16 cellular contexts compared by ENCODE assay signal in genomic region chr14:65813760-65814387, GRCh38.
DNase-seq lines count a peak whose midpoint lies in the region; ATAC-seq, FAIRE-seq and TF ChIP-seq lines count a peak whose summit lies in the region.
"Had no signal": no experiment of that assay in that cellular context is flagged by ENCODE, and none has a peak within 500 bp of the region (broad histone marks: within the 10 kb centered on the region; RNA-seq: fewer than 3 reads in every experiment).

No MANE protein-coding gene starts in this region.

- H3K23me2 ChIP-seq in H1 (ENCODE audit: low read depth, low read length) = peaks cover 17% of the 10 kb centered on the region

- no peaks in the 10 kb centered on the region for H3K4me1 Mint-ChIP-seq in activated naive CD8-positive, alpha-beta T cell treated with anti-CD3 and anti-CD28 coated beads, Interleukin-2, amount 10 ng/mL, durations not matched to agents 7 days and 5 days
- no peaks in the 10 kb centered on the region for H3K4me1 Mint-ChIP-seq in activated naive CD8-positive, alpha-beta T cell treated with anti-CD3 and anti-CD28 coated beads for 36 hours

- H3K36me3 Mint-ChIP-seq in activated naive CD8-positive, alpha-beta T cell treated with anti-CD3 and anti-CD28 coated beads, Interleukin-2, amount 10 ng/mL, durations not matched to agents 7 days and 5 days = peaks cover 2% of the 10 kb centered on the region
- H3K36me3 Mint-ChIP-seq in activated naive CD8-positive, alpha-beta T cell treated with anti-CD3 and anti-CD28 coated beads for 36 hours = no peaks in the 10 kb centered on the region

- no peak overlapping the region for H3K14ac ChIP-seq in H1 (ENCODE audit: insufficient read length)

- H2AFZ ChIP-seq in H1 (ENCODE audit: low read length) = no peak overlapping the region

- no peak for TF ChIP-seq CTCF in H1 (IDR thresholded peaks at IDR 0.05; ENCODE audit: control extremely low read depth in 1 of 3, insufficient read depth in 1 of 3, low read depth in 1 of 3, low read length in 3 of 3)

- peaks cover 0 to 9% of the 10 kb centered on the region in 2 experiments for H4K20me1 ChIP-seq in H1 (replicated peaks in 1 of 2; ENCODE audit: control insufficient read depth in 1 of 2, insufficient read depth in 2 of 2, low read length in 2 of 2)
- H4K20me1 ChIP-seq: BLaER1 treated with 17β-estradiol and CSF1 and Interleukin-3, amounts not matched to agents 10 nM and 100 nM had no signal

- POLR2A ChIA-PET in activated naive CD8-positive, alpha-beta T cell treated with anti-CD3 and anti-CD28 coated beads, Interleukin-2, amount 10 ng/mL, durations not matched to agents 7 days and 5 days (lab: Charles Lee) = no interaction called here
- POLR2A ChIA-PET in H1 (lab: Charles Lee; ENCODE audit: partially characterized antibody) = interaction anchor here (1.2 kb wide), 1 partner anchor 11 kb away, joined by 4 read pairs; no protein-coding TSS in a partner anchor

- H3K4me3 ChIP-seq in H1 (ENCODE audit: extremely low read depth in 1 of 4, insufficient read depth in 2 of 4, low read depth in 3 of 4, low read length in 4 of 4) (peak overlapping the region in 1 of 4 experiments; percentile 16; a peak in 1 of 8 replicates), mesendoderm (ENCODE audit: low read length) (no peak overlapping the region)
- H3K4me3 ChIP-seq: BLaER1 treated with 17β-estradiol and CSF1 and Interleukin-3, amounts not matched to agents 10 nM and 100 nM; GM12878; K562 had no signal

- H2BK120ac ChIP-seq in H1 (replicated peaks; ENCODE audit: low read depth, low read length) = no peak overlapping the region
- H2BK120ac ChIP-seq in mesendoderm (ENCODE audit: low read depth, low read length) = peak overlapping the region; percentile 56

- no peak overlapping the region for H2BK12ac ChIP-seq in H1 (ENCODE audit: low read depth, low read length)

- H3K56ac ChIP-seq in H1 (replicated peaks; ENCODE audit: insufficient read length, low read depth, low read length) = no peak overlapping the region
- H3K56ac ChIP-seq in mesendoderm (ENCODE audit: low read length) = peak overlapping the region; percentile 71

- H3K9ac ChIP-seq in H1 (replicated peaks in 1 of 4; ENCODE audit: extremely low read depth in 1 of 4, low read depth in 3 of 4, low read length in 3 of 4) = no peak overlapping the region
- H3K9ac ChIP-seq in mesendoderm (ENCODE audit: low read length) = no peak overlapping the region
- H3K9ac ChIP-seq: BLaER1 treated with 17β-estradiol and CSF1 and Interleukin-3, amounts not matched to agents 10 nM and 100 nM had no signal

- 17% methylated on average over 3 of the region's 3 CpGs; no CpG with 5 or more reads in 1 of the 2 experiments for WGBS in H1 (ENCODE audit: extremely low coverage in 1 of 2, insufficient coverage in 1 of 2, insufficient read length in 1 of 2, insufficient replicate concordance in 2 of 2, low coverage in 1 of 2, low lambda C conversion rate in 2 of 2, missing lambda C conversion rate in 1 of 2), 2 experiments
- WGBS in mesendoderm (ENCODE audit: extremely low coverage, insufficient coverage, low lambda C conversion rate) = no CpG with 5 or more reads among the region's 3 CpGs

- H2BK5ac ChIP-seq in H1 (ENCODE audit: low read depth, low read length) (peak overlapping the region; percentile 66; the same call in 1 of the 2 replicates), mesendoderm (ENCODE audit: low read length) (peak overlapping the region; percentile 91)

- H4K5ac ChIP-seq in H1 (ENCODE audit: insufficient read length, low read depth, low read length) = no peak overlapping the region
- no peak overlapping the region for H4K5ac ChIP-seq in mesendoderm (ENCODE audit: low read length)

- no peak for TF ChIP-seq RAD21 in H1 (IDR thresholded peaks at IDR 0.05 in 1 of 2, conservative IDR thresholded peaks at IDR 0.05 in 1 of 2; ENCODE audit: low read depth in 2 of 2, low read length in 2 of 2)

- no peak overlapping the region for H3K23ac ChIP-seq in H1 (ENCODE audit: insufficient read length)
- H3K23ac ChIP-seq in mesendoderm (ENCODE audit: low read length) = no peak overlapping the region

- H4K8ac ChIP-seq in H1 (ENCODE audit: extremely low read depth, insufficient read depth, low read length) (no peak overlapping the region), mesendoderm (ENCODE audit: low read depth, low read length) (peak overlapping the region; percentile 66)

- peak; percentile 79 for FAIRE-seq in H1 (lab: Jason Lieb, UNC)
- FAIRE-seq in GM12892 (lab: Jason Lieb, UNC) = no peak
- FAIRE-seq: GM12878, K562 had no signal

- no peak for TF ChIP-seq EP300 in H1 (IDR thresholded peaks at IDR 0.05; ENCODE audit: borderline replicate concordance in 1 of 2, low read depth in 2 of 2, low read length in 2 of 2)

- no peak overlapping the region for H4K91ac ChIP-seq in H1 (replicated peaks; ENCODE audit: insufficient read length, low read length)

- H3K4me2 ChIP-seq in H1 (ENCODE audit: insufficient read depth in 1 of 2, low read depth in 2 of 2, low read length in 2 of 2) (peak overlapping the region in 1 of 2 experiments; percentile 32), mesendoderm (ENCODE audit: low read length) (no peak overlapping the region)
- H3K4me2 ChIP-seq: BLaER1 treated with 17β-estradiol and CSF1 and Interleukin-3, amounts not matched to agents 10 nM and 100 nM had no signal

- CTCF ChIA-PET in H1 (lab: Charles Lee; ENCODE audit: partially characterized antibody) = interaction anchor here (0.9 to 6.7 kb wide), 3 partner anchors 10 to 147 kb away, joined by 3 to 43 read pairs (median 4); no protein-coding TSS in a partner anchor

- H3K4ac ChIP-seq in H1 (replicated peaks; ENCODE audit: insufficient read length, low read depth, low read length) (no peak overlapping the region), mesendoderm (ENCODE audit: low read depth, low read length) (no peak overlapping the region)

- H3K4me1 ChIP-seq in H1 (replicated peaks in 1 of 4; ENCODE audit: control insufficient read depth in 3 of 4, insufficient read depth in 4 of 4, low read length in 3 of 4) (peaks cover 0 to 5% (median 3%) of the 10 kb centered on the region in 4 experiments; a peak in 3 of 7 replicates), mesendoderm (ENCODE audit: control insufficient read depth, low read depth, low read length) (no peaks in the 10 kb centered on the region)
- H3K4me1 ChIP-seq: BLaER1 treated with 17β-estradiol and CSF1 and Interleukin-3, amounts not matched to agents 10 nM and 100 nM had no signal

- H3K79me2 ChIP-seq in H1 (ENCODE audit: control insufficient read depth in 1 of 2, insufficient read depth in 2 of 2, low read length in 2 of 2) = no peaks in the 10 kb centered on the region; a peak in 1 of 4 replicates
- no peaks in the 10 kb centered on the region for H3K79me2 ChIP-seq in mesendoderm (ENCODE audit: control insufficient read depth, insufficient read depth, low read length)

- TF ChIP-seq POLR2A in H1 (IDR thresholded peaks at IDR 0.05; ENCODE audit: control extremely low read depth in 1 of 2, low read depth in 2 of 2, low read length in 2 of 2) (no peak), GM12892 (IDR thresholded peaks at IDR 0.05; ENCODE audit: low read depth, low read length) (no peak)

- H3K27me3 Mint-ChIP-seq in activated naive CD8-positive, alpha-beta T cell treated with anti-CD3 and anti-CD28 coated beads, Interleukin-2, amount 10 ng/mL, durations not matched to agents 7 days and 5 days = no peaks in the 10 kb centered on the region
- H3K27me3 Mint-ChIP-seq in activated naive CD8-positive, alpha-beta T cell treated with anti-CD3 and anti-CD28 coated beads for 36 hours = no peaks in the 10 kb centered on the region

- H3K4me3 Mint-ChIP-seq in activated naive CD8-positive, alpha-beta T cell treated with anti-CD3 and anti-CD28 coated beads, Interleukin-2, amount 10 ng/mL, durations not matched to agents 7 days and 5 days = no peak overlapping the region
- H3K4me3 Mint-ChIP-seq in activated naive CD8-positive, alpha-beta T cell treated with anti-CD3 and anti-CD28 coated beads for 36 hours = no peak overlapping the region

- H3K27me3 ChIP-seq in H1 (replicated peaks in 1 of 4; ENCODE audit: control insufficient read depth in 3 of 4, extremely low read depth in 1 of 4, insufficient read depth in 3 of 4, low read length in 3 of 4) = no peaks in the 10 kb centered on the region
- H3K27me3 ChIP-seq in mesendoderm (ENCODE audit: insufficient read depth, low read length, poor library complexity) = no peaks in the 10 kb centered on the region
- H3K27me3 ChIP-seq: BLaER1 treated with 17β-estradiol and CSF1 and Interleukin-3, amounts not matched to agents 10 nM and 100 nM had no signal

- H3K18ac ChIP-seq in H1 (ENCODE audit: extremely low read depth, low read length) = no peak overlapping the region
- peak overlapping the region; percentile 46 for H3K18ac ChIP-seq in mesendoderm (ENCODE audit: low read length)

- peaks cover 5% of the 10 kb centered on the region; the same call in 1 of the 2 replicates for H3K79me1 ChIP-seq in H1 (ENCODE audit: low read depth, low read length)
- no peaks in the 10 kb centered on the region for H3K79me1 ChIP-seq in mesendoderm (ENCODE audit: low read length)

- peak overlapping the region; percentile 51; the same call in 1 of the 2 replicates for H2BK20ac ChIP-seq in H1 (ENCODE audit: low read length)

- no peak overlapping the region for H2BK15ac ChIP-seq in H1 (ENCODE audit: low read length)
- no peak overlapping the region for H2BK15ac ChIP-seq in mesendoderm (replicated peaks; ENCODE audit: low read depth)

- H2AK5ac ChIP-seq in H1 (ENCODE audit: low read depth, low read length) (no peak overlapping the region), mesendoderm (ENCODE audit: low read length) (no peak overlapping the region)

- peak overlapping the region; percentile 14 for H3K27ac Mint-ChIP-seq in activated naive CD8-positive, alpha-beta T cell treated with anti-CD3 and anti-CD28 coated beads, Interleukin-2, amount 10 ng/mL, durations not matched to agents 7 days and 5 days
- no peak overlapping the region for H3K27ac Mint-ChIP-seq in activated naive CD8-positive, alpha-beta T cell treated with anti-CD3 and anti-CD28 coated beads for 36 hours

- 0 out of 2 replicates have a peak overlapping the region, but pooled peaks have one; percentile 45 for H3K27ac ChIP-seq in H1 (ENCODE audit: low read depth, low read length)
- H3K27ac ChIP-seq in mesendoderm (ENCODE audit: low read depth, low read length) = peak overlapping the region; percentile 83
- H3K27ac ChIP-seq: BLaER1 treated with 17β-estradiol and CSF1 and Interleukin-3, amounts not matched to agents 10 nM and 100 nM had no signal

- H3K36me3 ChIP-seq in H1 (ENCODE audit: control insufficient read depth in 2 of 4, insufficient read depth in 4 of 4, low read length in 3 of 4) (no peaks in the 10 kb centered on the region; a peak in 1 of 8 replicates), mesendoderm (ENCODE audit: control insufficient read depth, insufficient read depth, low read length) (no peaks in the 10 kb centered on the region)
- H3K36me3 ChIP-seq: BLaER1 treated with 17β-estradiol and CSF1 and Interleukin-3, amounts not matched to agents 10 nM and 100 nM had no signal

- no peak for DNase-seq in activated naive CD8-positive, alpha-beta T cell treated with anti-CD3 and anti-CD28 coated beads, Interleukin-2, amount 10 ng/mL, durations not matched to agents 7 days and 5 days
- DNase-seq in activated naive CD8-positive, alpha-beta T cell treated with anti-CD3 and anti-CD28 coated beads for 36 hours = no peak
- DNase-seq in H1 (ENCODE audit: low read depth in 1 of 2, low spot score in 2 of 2) (peak in 1 of 2 experiments; percentile 50), mesendoderm (peak; percentile 85), left lobe of liver (ENCODE audit: low spot score) (no peak), GM12892 (ENCODE audit: insufficient read length) (no peak), left ventricle myocardium superior (no peak)
- DNase-seq in stimulated activated CD4-positive, alpha-beta T cell treated with anti-CD3 and anti-CD28 coated beads, Interleukin-2, amount 100 ng/mL, for 48 hours = no peak
- DNase-seq: NCI-H1048, NCI-H1694, NCI-H510A treated with DMSO at 0.1 percent for 48 hours, SIG-M5 had no signal

- no peak for ATAC-seq in activated naive CD8-positive, alpha-beta T cell treated with anti-CD3 and anti-CD28 coated beads, Interleukin-2, amount 10 ng/mL, durations not matched to agents 7 days and 5 days (ENCODE audit: low read depth)
- ATAC-seq in left lobe of liver = no peak
- no peak for ATAC-seq in left ventricle myocardium superior
- ATAC-seq: GM12878, HCT116, K562 had no signal

- intact Hi-C loops in left ventricle myocardium superior (cut with micrococcal nuclease) = no loop called here

- H3K9me3 Mint-ChIP-seq in activated naive CD8-positive, alpha-beta T cell treated with anti-CD3 and anti-CD28 coated beads, Interleukin-2, amount 10 ng/mL, durations not matched to agents 7 days and 5 days = peaks cover 2% of the 10 kb centered on the region
- no peaks in the 10 kb centered on the region for H3K9me3 Mint-ChIP-seq in activated naive CD8-positive, alpha-beta T cell treated with anti-CD3 and anti-CD28 coated beads for 36 hours

- no peaks in the 10 kb centered on the region for H3K9me3 ChIP-seq in H1 (ENCODE audit: insufficient read depth in 2 of 2, low read depth in 1 of 2, low read length in 1 of 2)
